ENCODE assay signal across 8 cellular contexts in the genomic region with DNA sequence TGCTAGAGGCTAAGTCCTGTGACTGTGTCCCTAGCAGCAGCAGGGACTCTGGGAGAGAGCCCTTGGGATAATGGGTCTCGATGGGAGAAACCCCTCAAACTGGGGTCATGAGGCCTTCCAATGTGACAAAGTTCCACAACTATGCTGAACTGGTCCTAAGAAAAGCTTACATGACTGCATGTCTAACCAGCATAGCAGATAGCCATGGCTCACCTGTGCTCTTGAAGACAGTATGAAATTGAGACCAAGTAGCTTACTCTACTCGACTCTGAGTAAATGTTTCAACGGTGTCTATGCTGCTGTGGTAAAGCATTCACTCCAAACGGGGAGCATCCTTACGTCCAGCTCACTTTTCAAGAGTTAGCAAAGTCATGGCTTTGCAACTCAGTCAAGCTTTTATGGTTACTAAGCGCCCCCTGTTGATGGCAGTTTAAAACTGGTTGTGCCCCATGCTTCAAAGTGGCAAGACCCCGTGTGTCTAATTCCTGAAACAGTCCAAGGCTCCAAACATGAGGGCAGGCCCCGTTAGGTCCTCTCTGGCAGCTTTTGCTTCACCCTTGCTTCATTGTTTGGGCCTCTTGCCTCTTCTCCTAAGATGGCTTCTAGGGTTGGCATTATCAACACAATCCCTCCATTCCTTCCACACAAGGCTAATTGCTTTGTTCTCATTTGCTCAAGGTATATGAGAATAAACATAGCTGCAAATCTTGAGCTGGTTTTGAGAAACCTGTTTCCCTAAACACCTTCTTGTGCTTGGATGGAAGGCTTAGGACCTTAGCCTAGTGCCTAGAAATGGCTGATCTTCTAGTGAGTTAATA. TPM values are rescaled to one million over a fixed set of nuclear protein-coding genes. Genes with fewer than 3 reads are reported as not detected.
DNase-seq lines count a peak whose midpoint lies in the region; ATAC-seq and TF ChIP-seq lines count a peak whose summit lies in the region.

No MANE protein-coding gene starts in this region.

- peak; percentile 72 for ATAC-seq in HG03064 (IDR thresholded peaks at IDR 0.05; ENCODE audit: low read depth, unreplicated experiment)

- peak; percentile 81 for TF ChIP-seq CTCF in epithelial cell of esophagus (IDR thresholded peaks at IDR 0.05; ENCODE audit: insufficient read depth, low read depth, low read length, missing control alignments)

- no peak overlapping the region for H3K4me3 ChIP-seq in epithelial cell of esophagus (ENCODE audit: low read length)

- peak; percentile 71 for DNase-seq in activated gamma-delta T cell treated with Interleukin-2 at 50 U/mL for 16 hours
- DNase-seq in activated gamma-delta T cell (lab: John Stamatoyannopoulos, UW): no peak
- DNase-seq in NCI-H774 (lab: John Stamatoyannopoulos, UW): peak; percentile 35
- peak; percentile 47 for DNase-seq in activated CD8-positive, alpha-beta memory T cell treated with anti-CD3 and anti-CD28 coated beads, Interleukin-2, amount 50 U/mL, for 1 hour (ENCODE audit: extremely low read depth)
- peak; percentile 87 for DNase-seq in epithelial cell of esophagus (ENCODE audit: low read depth)
- peak; percentile 79 for DNase-seq in myocyte (ENCODE audit: low read depth)
- DNase-seq in stimulated activated CD8-positive, alpha-beta memory T cell treated with anti-CD3 and anti-CD28 coated beads, Interleukin-7, amount 100 ng/mL, for 48 hours (ENCODE audit: extremely low read depth in 1 of 2, low read depth in 1 of 2): peak; percentile 5 to 56

RNA-seq across cellular contexts. Expression of gene CCNG2, which starts 46.6 kb away (rescaled TPM):
- 63.9 and 65.9 TPM in 2 replicates for total RNA-seq in myocyte
- polyA plus RNA-seq in myocyte (2012): 43.3 TPM
